In the genomic region with DNA sequence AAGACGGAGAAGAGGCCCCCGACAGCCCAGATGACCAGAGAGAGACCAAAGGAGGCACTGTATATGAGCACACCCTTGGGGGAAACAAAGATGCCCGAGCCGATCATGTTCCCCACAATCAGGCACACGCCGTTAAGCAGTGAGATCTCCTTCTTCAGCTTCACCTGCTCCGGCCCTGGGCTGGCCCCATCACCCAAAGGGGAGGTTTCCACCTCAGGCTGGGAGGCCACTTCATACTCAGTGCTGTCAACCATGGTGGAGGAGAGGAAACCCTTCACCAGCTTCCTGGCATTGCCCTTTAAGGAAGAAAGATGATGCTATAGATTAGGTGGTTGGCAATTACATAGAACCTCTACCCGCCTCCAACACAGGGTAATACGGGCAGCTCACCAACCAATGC, we compare ENCODE assay signal across 1 cellular context.
TF ChIP-seq lines count a peak whose summit lies in the region.

No MANE protein-coding gene starts in this region.

TF ChIP-seq in IMR-90, 13 proteins besides CTCF, POLR2A, EP300 and RAD21:
- TF ChIP-seq RFX5 (IDR thresholded peaks at IDR 0.05; ENCODE audit: low read depth, low read length) (no peak), CHD1 (IDR thresholded peaks at IDR 0.05; ENCODE audit: low read depth, low read length) (no peak), NFE2L2 (IDR thresholded peaks at IDR 0.05; ENCODE audit: low read depth, low read length) (no peak), CEBPB (IDR thresholded peaks at IDR 0.05; ENCODE audit: low read depth, low read length) (no peak), FOS (IDR thresholded peaks at IDR 0.05; ENCODE audit: low read depth, low read length) (no peak), MXI1 (IDR thresholded peaks at IDR 0.05; ENCODE audit: borderline replicate concordance, low read depth, low read length) (no peak), MAFK (IDR thresholded peaks at IDR 0.05; ENCODE audit: low read depth, low read length) (no peak), SMC3 (IDR thresholded peaks at IDR 0.05; ENCODE audit: low read depth, low read length) (no peak), MAZ (IDR thresholded peaks at IDR 0.05; ENCODE audit: borderline replicate concordance, low read depth, low read length) (no peak), RCOR1 (IDR thresholded peaks at IDR 0.05; ENCODE audit: insufficient replicate concordance, low read length) (no peak), BHLHE40 (IDR thresholded peaks at IDR 0.05; ENCODE audit: low read depth, low read length) (no peak)
- TF ChIP-seq, protein P1, sequence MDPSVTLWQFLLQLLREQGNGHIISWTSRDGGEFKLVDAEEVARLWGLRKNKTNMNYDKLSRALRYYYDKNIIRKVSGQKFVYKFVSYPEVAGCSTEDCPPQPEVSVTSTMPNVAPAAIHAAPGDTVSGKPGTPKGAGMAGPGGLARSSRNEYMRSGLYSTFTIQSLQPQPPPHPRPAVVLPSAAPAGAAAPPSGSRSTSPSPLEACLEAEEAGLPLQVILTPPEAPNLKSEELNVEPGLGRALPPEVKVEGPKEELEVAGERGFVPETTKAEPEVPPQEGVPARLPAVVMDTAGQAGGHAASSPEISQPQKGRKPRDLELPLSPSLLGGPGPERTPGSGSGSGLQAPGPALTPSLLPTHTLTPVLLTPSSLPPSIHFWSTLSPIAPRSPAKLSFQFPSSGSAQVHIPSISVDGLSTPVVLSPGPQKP (IDR thresholded peaks at IDR 0.05; ENCODE audit: borderline replicate concordance, low read depth, low read length): no peak
- TF ChIP-seq, protein P2, sequence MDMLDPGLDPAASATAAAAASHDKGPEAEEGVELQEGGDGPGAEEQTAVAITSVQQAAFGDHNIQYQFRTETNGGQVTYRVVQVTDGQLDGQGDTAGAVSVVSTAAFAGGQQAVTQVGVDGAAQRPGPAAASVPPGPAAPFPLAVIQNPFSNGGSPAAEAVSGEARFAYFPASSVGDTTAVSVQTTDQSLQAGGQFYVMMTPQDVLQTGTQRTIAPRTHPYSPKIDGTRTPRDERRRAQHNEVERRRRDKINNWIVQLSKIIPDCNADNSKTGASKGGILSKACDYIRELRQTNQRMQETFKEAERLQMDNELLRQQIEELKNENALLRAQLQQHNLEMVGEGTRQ (IDR thresholded peaks at IDR 0.05; ENCODE audit: low read depth, low read length): no peak
